In genomic region chr11:102592634-102593581, GRCh38 we compare ENCODE assay signal across 9 cellular contexts. TPM values are rescaled to one million over a fixed set of nuclear protein-coding genes. Genes with fewer than 3 reads are reported as not detected.
DNase-seq lines count a peak whose midpoint lies in the region; ATAC-seq and TF ChIP-seq lines count a peak whose summit lies in the region.
"Had no signal": no experiment of that assay in that cellular context is flagged by ENCODE, and none has a peak within 500 bp of the region (broad histone marks: within the 10 kb centered on the region; RNA-seq: fewer than 3 reads in every experiment).

No MANE protein-coding gene starts in this region.

- peaks cover 1% of the 10 kb centered on the region for H3K9me3 Mint-ChIP-seq in memory B cell
- H3K9me3 Mint-ChIP-seq in activated naive CD8-positive, alpha-beta T cell treated with anti-CD3 and anti-CD28 coated beads, Interleukin-2, amount 50 U/mL, for 24 hours = no peaks in the 10 kb centered on the region
- peaks cover 0 to 9% (median 4%) of the 10 kb centered on the region in 8 donors for H3K9me3 Mint-ChIP-seq in CD4-positive, alpha-beta memory T cell
- no peaks in the 10 kb centered on the region for H3K9me3 Mint-ChIP-seq in stimulated activated memory B cell treated with anti-CD40 and anti-IgM and Interleukin-4, amounts not matched to agents 10 μg/mL and 1 μg/mL and 100 μg/mL, for 72 hours
- H3K9me3 Mint-ChIP-seq: dendritic cell treated with granulocyte-macrophage colony-stimulating factor and Interleukin-4, amounts not matched to agents 40 ng/mL and 50 ng/mL, for 4 days had no signal

- H3K27me3 Mint-ChIP-seq in memory B cell = peaks cover 3% of the 10 kb centered on the region
- no peaks in the 10 kb centered on the region for H3K27me3 Mint-ChIP-seq in activated naive CD8-positive, alpha-beta T cell treated with anti-CD3 and anti-CD28 coated beads, Interleukin-2, amount 50 U/mL, for 24 hours
- peaks cover 0 to 6% of the 10 kb centered on the region in 2 donors for H3K27me3 Mint-ChIP-seq in CD4-positive, alpha-beta memory T cell
- no peaks in the 10 kb centered on the region for H3K27me3 Mint-ChIP-seq in stimulated activated memory B cell treated with anti-CD40 and anti-IgM and Interleukin-4, amounts not matched to agents 10 μg/mL and 1 μg/mL and 100 μg/mL, for 72 hours
- H3K27me3 Mint-ChIP-seq: dendritic cell treated with granulocyte-macrophage colony-stimulating factor and Interleukin-4, amounts not matched to agents 40 ng/mL and 50 ng/mL, for 4 days had no signal

- no peaks in the 10 kb centered on the region for H3K36me3 ChIP-seq in CD4-positive, alpha-beta memory T cell (ENCODE audit: insufficient read depth, low read length)

- no peak overlapping the region for H3K27ac Mint-ChIP-seq in memory B cell
- no peak overlapping the region for H3K27ac Mint-ChIP-seq in activated naive CD8-positive, alpha-beta T cell treated with anti-CD3 and anti-CD28 coated beads, Interleukin-2, amount 50 U/mL, for 24 hours
- no peak overlapping the region for H3K27ac Mint-ChIP-seq in CD4-positive, alpha-beta memory T cell
- no peak overlapping the region for H3K27ac Mint-ChIP-seq in stimulated activated memory B cell treated with anti-CD40 and anti-IgM and Interleukin-4, amounts not matched to agents 10 μg/mL and 1 μg/mL and 100 μg/mL, for 72 hours
- H3K27ac Mint-ChIP-seq: dendritic cell treated with granulocyte-macrophage colony-stimulating factor and Interleukin-4, amounts not matched to agents 40 ng/mL and 50 ng/mL, for 4 days had no signal

- peak; percentile 63 for DNase-seq in ELR (ENCODE audit: low read depth)
- no peak for DNase-seq in memory B cell (ENCODE audit: low spot score in 2 of 2)
- no peak for DNase-seq in activated naive CD8-positive, alpha-beta T cell treated with anti-CD3 and anti-CD28 coated beads, Interleukin-2, amount 50 U/mL, for 24 hours
- no peak for DNase-seq in CD4-positive, alpha-beta memory T cell

- no peak overlapping the region for H3K27ac ChIP-seq in CD4-positive, alpha-beta memory T cell (ENCODE audit: low read depth, low read length)

- ATAC-seq in HG03342 (IDR thresholded peaks at IDR 0.05; ENCODE audit: unreplicated experiment) (peak; percentile 34), memory B cell (ENCODE audit: low read depth) (peak; percentile 32), HG03571 (IDR thresholded peaks at IDR 0.05; ENCODE audit: unreplicated experiment) (no peak)
- no peak for ATAC-seq in activated naive CD8-positive, alpha-beta T cell treated with anti-CD3 and anti-CD28 coated beads, Interleukin-2, amount 50 U/mL, for 24 hours
- no peak for ATAC-seq in stimulated activated memory B cell treated with anti-CD40 and anti-IgM and Interleukin-4, amounts not matched to agents 10 μg/mL and 1 μg/mL and 100 μg/mL, for 72 hours

- H3K27me3 ChIP-seq in CD4-positive, alpha-beta memory T cell (ENCODE audit: insufficient read depth, low read length) = no peaks in the 10 kb centered on the region

- no peaks in the 10 kb centered on the region for H3K4me1 ChIP-seq in CD4-positive, alpha-beta memory T cell (ENCODE audit: insufficient read depth, low read length)

- CTCF ChIA-PET in CD4-positive, alpha-beta memory T cell (lab: Charles Lee; ENCODE audit: partially characterized antibody) = interaction anchor here (1.0 kb wide), 1 partner anchor 13 kb away, joined by 4 read pairs; no protein-coding TSS in a partner anchor

- no peak overlapping the region for H3K4me3 ChIP-seq in WI38 (ENCODE audit: low read depth, low read length)
- no peak overlapping the region for H3K4me3 ChIP-seq in CD4-positive, alpha-beta memory T cell (ENCODE audit: low read length in 2 of 2)

- H3K4me1 Mint-ChIP-seq in memory B cell = peaks cover 15% of the 10 kb centered on the region
- H3K4me1 Mint-ChIP-seq in activated naive CD8-positive, alpha-beta T cell treated with anti-CD3 and anti-CD28 coated beads, Interleukin-2, amount 50 U/mL, for 24 hours = peaks cover 20% of the 10 kb centered on the region
- no peaks in the 10 kb centered on the region for H3K4me1 Mint-ChIP-seq in CD4-positive, alpha-beta memory T cell
- peaks cover 44% of the 10 kb centered on the region for H3K4me1 Mint-ChIP-seq in stimulated activated memory B cell treated with anti-CD40 and anti-IgM and Interleukin-4, amounts not matched to agents 10 μg/mL and 1 μg/mL and 100 μg/mL, for 72 hours

- no peaks in the 10 kb centered on the region for H3K36me3 Mint-ChIP-seq in memory B cell
- H3K36me3 Mint-ChIP-seq in activated naive CD8-positive, alpha-beta T cell treated with anti-CD3 and anti-CD28 coated beads, Interleukin-2, amount 50 U/mL, for 24 hours (ENCODE audit: low read depth) = no peaks in the 10 kb centered on the region
- H3K36me3 Mint-ChIP-seq in CD4-positive, alpha-beta memory T cell = no peaks in the 10 kb centered on the region
- no peaks in the 10 kb centered on the region for H3K36me3 Mint-ChIP-seq in stimulated activated memory B cell treated with anti-CD40 and anti-IgM and Interleukin-4, amounts not matched to agents 10 μg/mL and 1 μg/mL and 100 μg/mL, for 72 hours

- POLR2A ChIA-PET in CD4-positive, alpha-beta memory T cell (lab: Charles Lee; ENCODE audit: partially characterized antibody) = no interaction called here

- intact Hi-C loops in CD4-positive, alpha-beta memory T cell (cut with micrococcal nuclease) = no loop called here

- H3K9me3 ChIP-seq in CD4-positive, alpha-beta memory T cell (ENCODE audit: control insufficient read depth in 1 of 2, low read length in 2 of 2) = no peaks in the 10 kb centered on the region

- no peak overlapping the region for H3K4me3 Mint-ChIP-seq in memory B cell
- H3K4me3 Mint-ChIP-seq in activated naive CD8-positive, alpha-beta T cell treated with anti-CD3 and anti-CD28 coated beads, Interleukin-2, amount 50 U/mL, for 24 hours = no peak overlapping the region
- no peak overlapping the region for H3K4me3 Mint-ChIP-seq in CD4-positive, alpha-beta memory T cell
- H3K4me3 Mint-ChIP-seq in stimulated activated memory B cell treated with anti-CD40 and anti-IgM and Interleukin-4, amounts not matched to agents 10 μg/mL and 1 μg/mL and 100 μg/mL, for 72 hours = no peak overlapping the region
- H3K4me3 Mint-ChIP-seq: dendritic cell treated with granulocyte-macrophage colony-stimulating factor and Interleukin-4, amounts not matched to agents 40 ng/mL and 50 ng/mL, for 4 days had no signal

- TF ChIP-seq CTCF in WI38 (IDR thresholded peaks at IDR 0.05; ENCODE audit: low read depth, low read length) = peak; percentile 51

RNA-seq across cellular contexts. Expression of gene MMP20, which starts 32.2 kb away (rescaled TPM):
- not detected for total RNA-seq in CD4-positive, alpha-beta memory T cell
- not detected for polyA plus RNA-seq in CD4-positive, alpha-beta memory T cell

Comparison
In these comparisons a context has a peak if more than half of its experiments do, and no peak if none do; other contexts are left out.
1. ATAC-seq: peak in HG03342 (single experiment) and memory B cell (single experiment); none in activated naive CD8-positive, alpha-beta T cell treated with anti-CD3 and anti-CD28 coated beads, Interleukin-2, amount 50 U/mL, for 24 hours (single experiment), HG03571 (single experiment) and stimulated activated memory B cell treated with anti-CD40 and anti-IgM and Interleukin-4, amounts not matched to agents 10 μg/mL and 1 μg/mL and 100 μg/mL, for 72 hours (single experiment).